Comparison of ENCODE assay signal across 1 cellular context in genomic region chr9:20689833-20690232, GRCh38.
TF ChIP-seq lines count a peak whose summit lies in the region.

No MANE protein-coding gene starts in this region.

TF ChIP-seq in HepG2, 621 proteins besides CTCF, POLR2A, EP300 and RAD21 (continues in another document):
- TF ChIP-seq ZNF574 (CRISPR knock-in tag; IDR thresholded peaks at IDR 0.05) (no peak), ARNT (IDR thresholded peaks at IDR 0.05) (no peak), NFYC (CRISPR knock-in tag; IDR thresholded peaks at IDR 0.05) (no peak), ATRX (CRISPR knock-in tag; IDR thresholded peaks at IDR 0.05; ENCODE audit: borderline replicate concordance) (no peak), REPIN1 (CRISPR knock-in tag; IDR thresholded peaks at IDR 0.05; ENCODE audit: borderline replicate concordance, low read depth) (no peak), ARID5B (CRISPR knock-in tag; IDR thresholded peaks at IDR 0.05) (peak; percentile 58), ZNF234 (CRISPR knock-in tag; conservative IDR thresholded peaks at IDR 0.05) (no peak), FOXP4 (CRISPR knock-in tag; IDR thresholded peaks at IDR 0.05) (0 out of 2 replicates have a peak, but pooled peaks have one; percentile 33), ZNF709 (CRISPR knock-in tag; IDR thresholded peaks at IDR 0.05) (no peak), MXD4 (CRISPR knock-in tag; IDR thresholded peaks at IDR 0.05) (no peak), GATA4 (IDR thresholded peaks at IDR 0.05; ENCODE audit: borderline replicate concordance, low read depth) (0 out of 2 replicates have a peak, but pooled peaks have one; percentile 19), NCOA2 (CRISPR knock-in tag; IDR thresholded peaks at IDR 0.05) (peak; percentile 80), TERF1 (CRISPR knock-in tag; IDR thresholded peaks at IDR 0.05) (no peak), SMAD9 (CRISPR knock-in tag; IDR thresholded peaks at IDR 0.05) (no peak), KAT2B (IDR thresholded peaks at IDR 0.05; ENCODE audit: borderline replicate concordance, low read depth, low read length) (no peak), MTF1 (CRISPR knock-in tag; IDR thresholded peaks at IDR 0.05) (no peak), ZNF382 (CRISPR knock-in tag; IDR thresholded peaks at IDR 0.05; ENCODE audit: borderline replicate concordance) (no peak), PITX1 (CRISPR knock-in tag; IDR thresholded peaks at IDR 0.05) (0 out of 2 replicates have a peak, but pooled peaks have one; percentile 39), PAXIP1 (CRISPR knock-in tag; conservative IDR thresholded peaks at IDR 0.05) (0 out of 2 replicates have a peak, but pooled peaks have one; percentile 16), ZBTB46 (CRISPR knock-in tag; IDR thresholded peaks at IDR 0.05; ENCODE audit: borderline replicate concordance) (no peak), ZBTB20 (CRISPR knock-in tag; IDR thresholded peaks at IDR 0.05; ENCODE audit: borderline replicate concordance, low read depth) (no peak), ZNF800 (CRISPR knock-in tag; IDR thresholded peaks at IDR 0.05) (no peak), FOXA1 (IDR thresholded peaks at IDR 0.05) (no peak), FOXA1 (CRISPR knock-in tag; IDR thresholded peaks at IDR 0.05) (peak; percentile 33; the same call in 1 of the 2 replicates), U2AF2 (IDR thresholded peaks at IDR 0.05; ENCODE audit: low read depth, low read length) (no peak), PHF21A (CRISPR knock-in tag; IDR thresholded peaks at IDR 0.05) (0 out of 2 replicates have a peak, but pooled peaks have one; percentile 7), ZNF484 (CRISPR knock-in tag; IDR thresholded peaks at IDR 0.05; ENCODE audit: borderline replicate concordance, low read depth) (no peak), HNRNPLL (IDR thresholded peaks at IDR 0.05; ENCODE audit: low read depth, low read length, poor library complexity, severe bottlenecking) (no peak), LCORL (IDR thresholded peaks at IDR 0.05) (0 out of 2 replicates have a peak, but pooled peaks have one; percentile 16), LCORL (CRISPR knock-in tag; IDR thresholded peaks at IDR 0.05) (no peak), ZFP36L1 (CRISPR knock-in tag; IDR thresholded peaks at IDR 0.05) (no peak), KLF9 (CRISPR knock-in tag; IDR thresholded peaks at IDR 0.05; ENCODE audit: low read depth) (no peak), ISL2 (CRISPR knock-in tag; IDR thresholded peaks at IDR 0.05) (peak; percentile 53), SOX13 (IDR thresholded peaks at IDR 0.05) (no peak), SOX13 (CRISPR knock-in tag; conservative IDR thresholded peaks at IDR 0.05 in 1 of 2, IDR thresholded peaks at IDR 0.05 in 1 of 2) (peak in 1 of 2 experiments; percentile 59; a peak in 1 of 4 replicates), ZNF33A (CRISPR knock-in tag; IDR thresholded peaks at IDR 0.05; ENCODE audit: borderline replicate concordance) (no peak), ZBTB25 (CRISPR knock-in tag; IDR thresholded peaks at IDR 0.05) (no peak), THRA (CRISPR knock-in tag; IDR thresholded peaks at IDR 0.05; ENCODE audit: borderline replicate concordance) (peak; percentile 16; the same call in 1 of the 2 replicates)
